Comparison of ENCODE assay signal across 20 cellular contexts in genomic region chr9:94599102-94599501, GRCh38. TPM values are rescaled to one million over a fixed set of nuclear protein-coding genes. Genes with fewer than 3 reads are reported as not detected.
DNase-seq lines count a peak whose midpoint lies in the region; ATAC-seq and TF ChIP-seq lines count a peak whose summit lies in the region.
"Had no signal": no experiment of that assay in that cellular context is flagged by ENCODE, and none has a peak within 500 bp of the region (broad histone marks: within the 10 kb centered on the region; RNA-seq: fewer than 3 reads in every experiment).

No MANE protein-coding gene starts in this region.

- ATAC-seq in psoas muscle (no peak), upper lobe of right lung (no peak), GM21447 (IDR thresholded peaks at IDR 0.05; ENCODE audit: unreplicated experiment) (no peak), body of pancreas (no peak)

- intact Hi-C loops in OCI-LY7 (cut with micrococcal nuclease; ENCODE audit: unreplicated experiment), result no loop called here
- intact Hi-C loops in psoas muscle (cut with DNase I), result no loop called here
- intact Hi-C loops in upper lobe of right lung (cut with DNase I), result no loop called here
- intact Hi-C loops in body of pancreas (cut with DNase I), result no loop called here

- H3K9ac ChIP-seq in OCI-LY1 (ENCODE audit: low read length), result no peak overlapping the region
- H3K9ac ChIP-seq: GM23248 had no signal

- DNase-seq in OCI-LY7 (ENCODE audit: low spot score), result no peak
- no peak for DNase-seq in psoas muscle
- peak; percentile 31 for DNase-seq in upper lobe of right lung
- no peak for DNase-seq in body of pancreas
- DNase-seq: C1 segment of cervical spinal cord; Calu3; CD4-positive, alpha-beta memory T cell; COR-L47; DMS53; DMS79 treated with DMSO at 0.1 percent for 48 hours; GM23248; H7; HCEC 1CT had no signal

- H3K79me2 ChIP-seq in OCI-LY1 (ENCODE audit: insufficient read depth, low read length) (no peaks in the 10 kb centered on the region), OCI-LY7 (ENCODE audit: insufficient read depth, low read depth, low read length) (no peaks in the 10 kb centered on the region)

- no peaks in the 10 kb centered on the region for H3K9me3 ChIP-seq in OCI-LY1 (ENCODE audit: low read length)
- H3K9me3 ChIP-seq in OCI-LY7 (ENCODE audit: low read length), result no peaks in the 10 kb centered on the region
- no peaks in the 10 kb centered on the region for H3K9me3 ChIP-seq in psoas muscle
- no peaks in the 10 kb centered on the region for H3K9me3 ChIP-seq in upper lobe of right lung
- H3K9me3 ChIP-seq in body of pancreas, result no peaks in the 10 kb centered on the region

- POLR2A ChIA-PET in OCI-LY7 (lab: Charles Lee), result no interaction called here

- no TSS peak for BruUV-seq in OCI-LY7 (replicated peaks; lab: Mats Ljungman, UMichigan)

- CTCF ChIA-PET in OCI-LY7 (lab: Charles Lee; ENCODE audit: unreplicated experiment), result no interaction called here

- peaks cover 33% of the 10 kb centered on the region for H3K4me1 ChIP-seq in OCI-LY1 (ENCODE audit: insufficient read depth, low read length, severe bottlenecking)
- H3K4me1 ChIP-seq in OCI-LY7 (ENCODE audit: insufficient read depth, low read length, poor library complexity, severe bottlenecking), result peaks cover 86% of the 10 kb centered on the region
- H3K4me1 ChIP-seq in psoas muscle, result peaks cover 9% of the 10 kb centered on the region
- H3K4me1 ChIP-seq in upper lobe of right lung, result no peaks in the 10 kb centered on the region
- peaks cover 12% of the 10 kb centered on the region for H3K4me1 ChIP-seq in body of pancreas

- H3K27me3 ChIP-seq in OCI-LY1 (ENCODE audit: insufficient read depth, low read length) (no peaks in the 10 kb centered on the region), psoas muscle (ENCODE audit: insufficient read depth in 3 of 3, low read length in 2 of 3) (no peaks in the 10 kb centered on the region), upper lobe of right lung (no peaks in the 10 kb centered on the region), body of pancreas (no peaks in the 10 kb centered on the region)

- no peak overlapping the region for H2AFZ ChIP-seq in OCI-LY1 (ENCODE audit: low read length)
- H2AFZ ChIP-seq in OCI-LY7 (ENCODE audit: low read length), result peak overlapping the region; percentile 80; the same call in 1 of the 2 replicates
- H2AFZ ChIP-seq: GM23248 had no signal

- H3K27ac ChIP-seq in OCI-LY1 (ENCODE audit: low read depth, low read length, poor library complexity, severe bottlenecking) (peak overlapping the region; percentile 3), OCI-LY7 (ENCODE audit: low read depth, low read length, poor library complexity, severe bottlenecking) (peak overlapping the region; percentile 83), psoas muscle (peak overlapping the region; percentile 93), upper lobe of right lung (no peak overlapping the region), body of pancreas (no peak overlapping the region)
- H3K27ac ChIP-seq: GM23248 had no signal

- H4K20me1 ChIP-seq in OCI-LY1 (ENCODE audit: insufficient read depth, low read length) (no peaks in the 10 kb centered on the region), OCI-LY7 (ENCODE audit: insufficient read depth, low read length) (no peaks in the 10 kb centered on the region)

- H3F3A ChIP-seq in OCI-LY1 (ENCODE audit: insufficient read depth, low read length), result no peaks in the 10 kb centered on the region

- H3K9me2 ChIP-seq in OCI-LY1 (ENCODE audit: low read depth, low read length) (no peaks in the 10 kb centered on the region), OCI-LY7 (ENCODE audit: insufficient read depth, low read length) (no peaks in the 10 kb centered on the region)

- H3K4me3 ChIP-seq in OCI-LY1 (ENCODE audit: low read depth, low read length, poor library complexity, severe bottlenecking) (no peak overlapping the region), OCI-LY7 (ENCODE audit: low read depth, low read length, poor library complexity, severe bottlenecking) (no peak overlapping the region), psoas muscle (no peak overlapping the region), upper lobe of right lung (no peak overlapping the region), body of pancreas (no peak overlapping the region)
- H3K4me3 ChIP-seq: GM23248 had no signal

- 69 to 92% (median 87%) methylated on average over 7 of the region's 7 CpGs for WGBS in psoas muscle, 3 donors
- WGBS in body of pancreas, 2 donors, result 79 to 80% methylated on average over 5 to 7 of the region's 7 CpGs

- H3K36me3 ChIP-seq in OCI-LY1 (ENCODE audit: insufficient read depth, low read length), result no peaks in the 10 kb centered on the region
- H3K36me3 ChIP-seq in OCI-LY7 (ENCODE audit: insufficient read depth, low read length), result peaks cover 5% of the 10 kb centered on the region; the same call in 1 of the 2 replicates
- H3K36me3 ChIP-seq in psoas muscle (ENCODE audit: insufficient read depth in 1 of 2, low read depth in 1 of 2), result no peaks in the 10 kb centered on the region
- H3K36me3 ChIP-seq in upper lobe of right lung, result peaks cover 6% of the 10 kb centered on the region
- H3K36me3 ChIP-seq in body of pancreas (replicated peaks in 1 of 2; ENCODE audit: insufficient read depth in 1 of 2, low read depth in 2 of 2), result no peaks in the 10 kb centered on the region

- TF ChIP-seq CTCF in OCI-LY1 (IDR thresholded peaks at IDR 0.05; ENCODE audit: low read length) (no peak), OCI-LY7 (conservative IDR thresholded peaks at IDR 0.05; ENCODE audit: low read length) (no peak), psoas muscle (IDR thresholded peaks at IDR 0.05) (no peak), upper lobe of right lung (IDR thresholded peaks at IDR 0.05) (no peak), body of pancreas (IDR thresholded peaks at IDR 0.05) (no peak)

- H3K4me2 ChIP-seq in OCI-LY1 (ENCODE audit: low read length) (no peak overlapping the region), OCI-LY7 (ENCODE audit: low read length) (peak overlapping the region; percentile 27)

- no peak for TF ChIP-seq POLR2A in body of pancreas (IDR thresholded peaks at IDR 0.05)

RNA-seq across cellular contexts. Expression of gene FBP2, which starts 5.5 kb away (rescaled TPM):
- not detected in 2 replicates for total RNA-seq in OCI-LY7 (2014; rRNA removed; shearing (Covaris generic))
- total RNA-seq in OCI-LY7 (2022), result not detected in 2 replicates
- 10 to 100 TPM; 42.4 to 62.6 (median 54.5) TPM for total RNA-seq in psoas muscle
- 10 to 100 TPM; 18.9 to 69.6 (median 29.8) TPM for polyA plus RNA-seq in psoas muscle
- not detected for total RNA-seq in upper lobe of right lung
- total RNA-seq in body of pancreas, result 1 to 10 TPM in 1 of 2 donors, under 1 TPM in 1; 0.66 to 3.1 TPM
- total RNA-seq: A172; Calu3; CD4-positive, alpha-beta memory T cell; Daoy; GM23248; H1; H7 had no signal
- polyA plus RNA-seq: BJ; CD4-positive, alpha-beta memory T cell; GM23248; H1 had no signal

RNA-seq across cellular contexts. Expression of gene FBP1, which starts 40.2 kb away (rescaled TPM):
- total RNA-seq in OCI-LY7 (2014; rRNA removed; shearing (Covaris generic)), result 70.0 and 79.1 TPM in 2 replicates
- total RNA-seq in OCI-LY7 (2022), result 63.9 and 94.1 TPM in 2 replicates
- 1 to 10 TPM in 3 of 4 donors, under 1 TPM in 1; 0.51 to 1.4 (median 1.3) TPM for total RNA-seq in psoas muscle
- polyA plus RNA-seq in psoas muscle, result under 1 TPM; 0.24 to 0.83 (median 0.42) TPM
- 357 TPM for total RNA-seq in upper lobe of right lung
- total RNA-seq in body of pancreas, result 10 to 100 TPM; 28.5 to 39.9 TPM
- total RNA-seq: A673, Daoy, GM23248 had no signal
- polyA plus RNA-seq: GM23248 had no signal

RNA-seq across cellular contexts. Expression of gene PCAT7, which starts 44.2 kb away (rescaled TPM):
- 1.8 and 2.9 TPM in 2 replicates for total RNA-seq in OCI-LY7 (2014; rRNA removed; shearing (Covaris generic))
- total RNA-seq in OCI-LY7 (2022), result 2.5 and 3.2 TPM in 2 replicates
- total RNA-seq in psoas muscle, result under 1 TPM in 3 of 4 donors, not detected in 1; 0.12 to 0.62 (median 0.42) TPM
- under 1 TPM in 2 of 3 donors, not detected in 1; 0.21 to 0.44 TPM for polyA plus RNA-seq in psoas muscle
- total RNA-seq in upper lobe of right lung, result 0.35 TPM
- total RNA-seq in body of pancreas, result under 1 TPM in 1 of 2 donors, not detected in 1; 0.78 TPM
- total RNA-seq: A673; CD4-positive, alpha-beta memory T cell; Daoy; GM23248 had no signal
- polyA plus RNA-seq: CD4-positive, alpha-beta memory T cell; GM23248 had no signal

Comparison
In these comparisons a context has a peak if more than half of its experiments do, and no peak if none do; other contexts are left out.
1. H3K27ac ChIP-seq: peak in OCI-LY1 (single experiment), OCI-LY7 (single experiment) and psoas muscle (single experiment); none in upper lobe of right lung (single experiment) and body of pancreas (0 of 4).
2. RNA of gene FBP2, which starts 5.5 kb away (total RNA-seq): 42.4 to 62.6 TPM in psoas muscle; 0.66 to 3.1 TPM in body of pancreas, not detected in OCI-LY7 and not detected in upper lobe of right lung (single experiment); every median in the first group is over 10 times any median in the second.
3. RNA of gene FBP1, which starts 40.2 kb away (total RNA-seq): 357 TPM in upper lobe of right lung (single experiment), 63.9 to 94.1 TPM in OCI-LY7 and 28.5 to 39.9 TPM in body of pancreas; 0.51 to 1.4 TPM in psoas muscle; every median in the first group is over 10 times any median in the second.